In the genomic region with DNA sequence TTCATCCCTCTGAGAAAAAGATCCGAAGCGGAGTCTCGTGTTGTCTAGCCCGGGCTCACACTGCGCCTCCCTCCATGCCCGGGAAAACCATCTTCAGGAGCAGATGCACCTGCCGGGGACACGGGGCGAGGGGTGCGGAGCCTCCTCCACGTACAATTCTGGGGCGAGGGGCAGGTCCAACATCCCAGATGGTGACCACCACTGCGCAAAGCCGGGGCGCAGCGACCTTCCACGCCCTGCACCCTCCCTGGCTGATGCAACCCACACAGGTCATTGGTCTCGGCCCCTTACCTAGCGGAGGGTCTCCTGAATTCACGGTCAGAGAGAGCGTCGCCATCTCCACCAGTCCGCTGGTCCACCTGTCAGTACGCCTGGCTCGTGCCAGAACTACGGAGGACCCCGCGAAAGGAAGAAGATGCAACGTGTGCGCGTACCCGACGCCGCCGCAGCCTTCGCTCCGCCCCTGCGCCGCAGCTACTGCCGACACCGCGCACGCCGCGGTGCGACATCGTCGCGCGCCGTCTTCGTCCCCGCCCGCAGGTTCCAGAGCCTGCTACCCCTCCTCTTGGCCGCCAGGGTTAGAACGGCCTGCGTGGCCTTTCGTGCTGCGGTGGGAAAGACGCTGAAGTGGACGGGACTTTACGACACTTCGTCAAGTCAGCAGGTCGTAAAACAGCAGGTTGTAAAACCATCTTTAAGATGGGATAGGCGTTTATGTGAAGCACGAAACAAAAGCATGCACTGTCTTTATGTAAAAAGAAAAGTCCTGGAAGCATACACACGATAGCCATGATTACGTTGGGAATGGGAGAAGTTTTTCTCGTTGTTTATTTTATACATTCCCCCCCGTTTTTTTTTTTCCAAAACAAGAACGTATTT, we compare ENCODE assay signal across 1 cellular context.
TF ChIP-seq lines count a peak whose summit lies in the region.

A gene (minus strand): TSS at position 454 of the 879 bp plus-strand sequence. CDS start 117 bp downstream, at position 337.

TF ChIP-seq in IMR-90, 13 proteins besides CTCF, POLR2A, EP300 and RAD21 (continued from another document):
- TF ChIP-seq, protein P1, sequence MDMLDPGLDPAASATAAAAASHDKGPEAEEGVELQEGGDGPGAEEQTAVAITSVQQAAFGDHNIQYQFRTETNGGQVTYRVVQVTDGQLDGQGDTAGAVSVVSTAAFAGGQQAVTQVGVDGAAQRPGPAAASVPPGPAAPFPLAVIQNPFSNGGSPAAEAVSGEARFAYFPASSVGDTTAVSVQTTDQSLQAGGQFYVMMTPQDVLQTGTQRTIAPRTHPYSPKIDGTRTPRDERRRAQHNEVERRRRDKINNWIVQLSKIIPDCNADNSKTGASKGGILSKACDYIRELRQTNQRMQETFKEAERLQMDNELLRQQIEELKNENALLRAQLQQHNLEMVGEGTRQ (IDR thresholded peaks at IDR 0.05; ENCODE audit: low read depth, low read length), result peak; percentile 30; the same call in 1 of the 2 replicates
- peak; percentile 75; the same call in 1 of the 2 replicates for TF ChIP-seq MAZ (IDR thresholded peaks at IDR 0.05; ENCODE audit: borderline replicate concordance, low read depth, low read length)
- peak; percentile 81 for TF ChIP-seq MAFK (IDR thresholded peaks at IDR 0.05; ENCODE audit: low read depth, low read length)
TF ChIP-seq in IMR-90: peak in this region for 8.
